In the genomic region with DNA sequence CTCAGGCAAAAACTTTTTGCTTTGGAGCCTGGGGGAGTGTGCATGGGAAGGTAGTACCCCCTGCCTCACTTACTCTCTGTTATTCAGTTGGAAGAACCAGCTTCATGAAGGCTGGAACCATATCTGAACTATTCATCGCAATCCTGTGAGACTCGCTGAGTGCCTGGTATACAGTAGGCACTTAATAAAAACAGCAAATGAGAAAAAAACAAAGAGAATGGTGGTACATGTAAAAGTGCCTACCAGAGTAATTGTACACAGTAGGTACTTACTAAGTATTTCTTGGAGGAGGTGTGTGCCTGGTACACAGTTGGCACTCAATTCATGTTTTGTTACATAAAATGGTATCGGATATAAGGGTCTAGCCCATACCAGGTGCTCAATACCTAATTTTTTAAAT, we compare ENCODE assay signal across 34 cellular contexts.
"Had no signal": no experiment of that assay in that cellular context is flagged by ENCODE, and none has a peak within 500 bp of the region (broad histone marks: within the 10 kb centered on the region; RNA-seq: fewer than 3 reads in every experiment).

No MANE protein-coding gene starts in this region.

- H3K9me3 ChIP-seq: ascending aorta, Peyer's patch, SJSA1, SK-N-SH had no signal

- H3K27ac Mint-ChIP-seq: activated CD4-positive, alpha-beta T cell treated with anti-CD3 and anti-CD28 coated beads for 36 hours; activated CD4-positive, alpha-beta T cell treated with anti-CD3 and anti-CD28 coated beads, Interleukin-2, amount 10 ng/mL, durations not matched to agents 7 days and 5 days; activated CD8-positive, alpha-beta T cell treated with anti-CD3 and anti-CD28 coated beads, Interleukin-2, amount 10 ng/mL, durations not matched to agents 7 days and 5 days; activated naive CD4-positive, alpha-beta T cell treated with anti-CD3 and anti-CD28 coated beads, Interleukin-2, amount 50 U/mL, for 24 hours; activated naive CD8-positive, alpha-beta T cell treated with anti-CD3 and anti-CD28 coated beads, Interleukin-2, amount 10 ng/mL, durations not matched to agents 7 days and 5 days; activated T-cell treated with anti-CD3 and anti-CD28 coated beads, Interleukin-2, amount 50 U/mL, for 24 hours; activated T-helper 2 cell treated with anti-CD3 and anti-CD28 coated beads, Interferon-gamma antibody, Interleukin-2, Interleukin-4, amounts not matched to agents 10 μg/mL and 5 μg/mL and 100 μg/mL, durations not matched to agents 14 hours and 24 hours and 36 hours; T-helper 1 cell treated with Interleukin-12 subunit alpha and Interleukin-12 subunit beta and Interleukin-4 antibody, amounts not matched to agents 30 μg/mL and 1 μg/mL, for 36 hours; T-helper 2 cell treated with Interferon-gamma antibody and Interleukin-4, amounts not matched to agents 5 μg/mL and 100 μg/mL, for 36 hours; WTC11 had no signal

- H3K36me3 Mint-ChIP-seq: activated naive CD4-positive, alpha-beta T cell treated with anti-CD3 and anti-CD28 coated beads, Interleukin-2, amount 50 U/mL, for 24 hours; activated naive CD8-positive, alpha-beta T cell treated with anti-CD3 and anti-CD28 coated beads, Interleukin-2, amount 10 ng/mL, durations not matched to agents 7 days and 5 days; WTC11 had no signal

- H3K9ac ChIP-seq: SK-N-SH had no signal

- H3K4me3 Mint-ChIP-seq: activated CD4-positive, alpha-beta T cell treated with anti-CD3 and anti-CD28 coated beads for 36 hours; activated CD4-positive, alpha-beta T cell treated with anti-CD3 and anti-CD28 coated beads, Interleukin-2, amount 10 ng/mL, durations not matched to agents 7 days and 5 days; activated CD8-positive, alpha-beta T cell treated with anti-CD3 and anti-CD28 coated beads, Interleukin-2, amount 10 ng/mL, durations not matched to agents 7 days and 5 days; activated naive CD4-positive, alpha-beta T cell treated with anti-CD3 and anti-CD28 coated beads, Interleukin-2, amount 50 U/mL, for 24 hours; activated naive CD8-positive, alpha-beta T cell treated with anti-CD3 and anti-CD28 coated beads, Interleukin-2, amount 10 ng/mL, durations not matched to agents 7 days and 5 days; activated T-cell treated with anti-CD3 and anti-CD28 coated beads, Interleukin-2, amount 50 U/mL, for 24 hours; T-helper 1 cell treated with Interleukin-12 subunit alpha and Interleukin-12 subunit beta and Interleukin-4 antibody, amounts not matched to agents 30 μg/mL and 1 μg/mL, for 36 hours; T-helper 2 cell treated with Interferon-gamma antibody and Interleukin-4, amounts not matched to agents 5 μg/mL and 100 μg/mL, for 36 hours; WTC11 had no signal

- H3K9me3 Mint-ChIP-seq: activated CD4-positive, alpha-beta T cell treated with anti-CD3 and anti-CD28 coated beads, Interleukin-2, amount 10 ng/mL, durations not matched to agents 7 days and 5 days; activated naive CD4-positive, alpha-beta T cell treated with anti-CD3 and anti-CD28 coated beads, Interleukin-2, amount 50 U/mL, for 24 hours; activated naive CD8-positive, alpha-beta T cell treated with anti-CD3 and anti-CD28 coated beads, Interleukin-2, amount 10 ng/mL, durations not matched to agents 7 days and 5 days; activated T-cell treated with anti-CD3 and anti-CD28 coated beads, Interleukin-2, amount 50 U/mL, for 24 hours; activated T-helper 2 cell treated with anti-CD3 and anti-CD28 coated beads, Interferon-gamma antibody, Interleukin-2, Interleukin-4, amounts not matched to agents 10 μg/mL and 5 μg/mL and 100 μg/mL, durations not matched to agents 14 hours and 24 hours and 36 hours; T-helper 1 cell treated with Interleukin-12 subunit alpha and Interleukin-12 subunit beta and Interleukin-4 antibody, amounts not matched to agents 30 μg/mL and 1 μg/mL, for 36 hours; T-helper 2 cell treated with Interferon-gamma antibody and Interleukin-4, amounts not matched to agents 5 μg/mL and 100 μg/mL, for 36 hours; WTC11 had no signal

- ATAC-seq: activated CD4-positive, alpha-beta T cell treated with anti-CD3 and anti-CD28 coated beads for 36 hours; activated CD4-positive, CD25-positive, alpha-beta regulatory T cell treated with anti-CD3 and anti-CD28 coated beads, Interleukin-2, amount 50 U/mL, for 24 hours; activated CD8-positive, alpha-beta T cell treated with anti-CD3 and anti-CD28 coated beads, Interleukin-2, amount 10 ng/mL, durations not matched to agents 7 days and 5 days; PC-3; WTC11 had no signal

- H3K27ac ChIP-seq: cardiac muscle cell, Peyer's patch, SJSA1 had no signal

- H3K27me3 ChIP-seq: ascending aorta, Peyer's patch, SJSA1 had no signal

- H3K4me1 Mint-ChIP-seq: activated CD4-positive, alpha-beta T cell treated with anti-CD3 and anti-CD28 coated beads for 36 hours; activated CD4-positive, alpha-beta T cell treated with anti-CD3 and anti-CD28 coated beads, Interleukin-2, amount 10 ng/mL, durations not matched to agents 7 days and 5 days; activated naive CD4-positive, alpha-beta T cell treated with anti-CD3 and anti-CD28 coated beads, Interleukin-2, amount 50 U/mL, for 24 hours; activated naive CD8-positive, alpha-beta T cell treated with anti-CD3 and anti-CD28 coated beads, Interleukin-2, amount 10 ng/mL, durations not matched to agents 7 days and 5 days had no signal

- H3K36me3 ChIP-seq: cardiac muscle cell, Peyer's patch, SJSA1 had no signal

- H3K4me1 ChIP-seq: Peyer's patch, SJSA1 had no signal

- H3K4me3 ChIP-seq: ascending aorta, cardiac muscle cell, Peyer's patch, SJSA1 had no signal

- H3K27me3 Mint-ChIP-seq: activated CD4-positive, alpha-beta T cell treated with anti-CD3 and anti-CD28 coated beads for 36 hours; activated CD4-positive, alpha-beta T cell treated with anti-CD3 and anti-CD28 coated beads, Interleukin-2, amount 10 ng/mL, durations not matched to agents 7 days and 5 days; activated naive CD4-positive, alpha-beta T cell treated with anti-CD3 and anti-CD28 coated beads, Interleukin-2, amount 50 U/mL, for 24 hours; activated T-cell treated with anti-CD3 and anti-CD28 coated beads, Interleukin-2, amount 50 U/mL, for 24 hours had no signal

- H3K4me2 ChIP-seq: SK-N-SH had no signal

- DNase-seq: activated CD4-positive, alpha-beta T cell treated with anti-CD3 and anti-CD28 coated beads for 36 hours; activated CD4-positive, alpha-beta T cell treated with anti-CD3 and anti-CD28 coated beads, Interleukin-2, amount 10 ng/mL, durations not matched to agents 7 days and 5 days; activated CD4-positive, alpha-beta T cell treated with anti-CD3 and anti-CD28 coated beads, Interleukin-2, amount 50 U/mL, for 48 hours; activated CD8-positive, alpha-beta T cell treated with anti-CD3 and anti-CD28 coated beads, Interleukin-2, amount 10 ng/mL, durations not matched to agents 7 days and 5 days; activated gamma-delta T cell; activated naive CD4-positive, alpha-beta T cell treated with Interleukin-2 at 50 U/mL for 16 hours; activated naive CD8-positive, alpha-beta T cell treated with anti-CD3 and anti-CD28 coated beads, Interleukin-2, amount 10 ng/mL, durations not matched to agents 7 days and 5 days; activated T-cell treated with anti-CD3 and anti-CD28 coated beads, Interleukin-2, amount 50 U/mL, for 24 hours; amygdala; NCI-H1092 treated with DMSO at 0.1 percent for 48 hours; NCI-H1417; NCI-H146; NCI-H187; NCI-H2029 treated with DMSO at 0.1 percent for 48 hours; NCI-H2107; NCI-H2171; NCI-H510A; NCI-H526; NCI-H748 treated with DMSO at 0.1 percent for 48 hours; NK-92 treated with Interleukin-12 subunit alpha and Interleukin-12 subunit beta, amount 100 ng/mL, for 24 hours; PC-3; Peyer's patch; RPMI8226; SHP77 treated with DMSO at 0.1 percent for 48 hours; SK-N-SH had no signal
